In the genomic region with DNA sequence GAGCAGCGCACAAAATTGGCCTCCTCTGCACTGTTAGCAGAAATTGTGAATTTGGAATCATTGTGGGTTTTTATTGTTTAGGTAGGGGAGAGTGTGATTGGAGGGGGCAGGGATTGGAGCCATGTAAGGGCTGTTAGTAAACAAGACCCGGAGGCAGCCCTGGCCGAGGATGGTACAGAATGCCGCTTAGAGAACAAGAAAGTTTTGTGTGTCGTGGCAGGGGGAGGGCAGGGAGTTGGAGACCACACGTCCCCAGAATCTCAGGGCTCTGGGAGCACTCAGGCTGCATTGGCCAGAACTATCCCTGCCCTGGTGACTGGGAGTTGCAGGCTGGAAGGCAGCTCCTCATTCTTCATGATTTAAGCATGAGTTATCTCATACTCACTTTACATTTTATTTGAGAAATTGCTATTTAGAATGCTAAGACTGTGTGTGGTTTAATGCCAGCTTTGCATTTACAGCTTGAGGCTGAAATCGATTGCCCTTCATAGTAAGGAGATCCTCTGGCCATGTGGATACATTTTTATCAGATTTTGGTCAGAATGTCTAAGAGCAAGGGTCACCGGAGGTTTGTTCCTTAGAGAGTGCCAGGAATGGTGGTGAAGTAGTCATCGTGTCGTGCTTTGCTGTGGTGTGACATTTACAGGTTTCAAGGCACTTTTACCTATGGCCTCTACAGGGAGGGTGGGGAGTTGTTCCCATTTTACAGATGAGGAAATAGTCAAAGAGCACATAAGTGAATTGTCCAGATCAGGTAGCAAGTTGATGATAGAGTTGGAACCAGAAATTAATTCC, we compare ENCODE assay signal across 12 cellular contexts. TPM values are rescaled to one million over a fixed set of nuclear protein-coding genes. Genes with fewer than 3 reads are reported as not detected.
DNase-seq lines count a peak whose midpoint lies in the region; ATAC-seq and TF ChIP-seq lines count a peak whose summit lies in the region.
"Had no signal": no experiment of that assay in that cellular context is flagged by ENCODE, and none has a peak within 500 bp of the region (broad histone marks: within the 10 kb centered on the region; RNA-seq: fewer than 3 reads in every experiment).

No MANE protein-coding gene starts in this region.

- TF ChIP-seq POLR2A in sigmoid colon (IDR thresholded peaks at IDR 0.05): no peak

- H3K4me3 Mint-ChIP-seq in HFFc6: no peak overlapping the region; the same call in 1 of the 2 replicates
- H3K4me3 Mint-ChIP-seq in activated T-helper 17 cell treated with anti-CD3 and anti-CD28 coated beads, Interleukin-2, amount 50 U/mL, for 72 hours: no peak overlapping the region
- H3K4me3 Mint-ChIP-seq in glutamatergic neuron (ENCODE audit: unreplicated experiment): no peak overlapping the region
- H3K4me3 Mint-ChIP-seq: CD8-positive, alpha-beta T cell had no signal

- ATAC-seq in activated T-helper 17 cell treated with anti-CD3 and anti-CD28 coated beads, Interleukin-2, amount 50 U/mL, for 72 hours (replicated peaks): no peak
- ATAC-seq in HG02973 (IDR thresholded peaks at IDR 0.05; ENCODE audit: unreplicated experiment): no peak
- ATAC-seq: CD8-positive, alpha-beta T cell had no signal

- TF ChIP-seq EP300 in sigmoid colon (IDR thresholded peaks at IDR 0.05): no peak

- no peaks in the 10 kb centered on the region for H3K9me3 ChIP-seq in sigmoid colon

- no peak overlapping the region for H3K27ac ChIP-seq in sigmoid colon

- no peaks in the 10 kb centered on the region for H3K9me3 Mint-ChIP-seq in HFFc6
- no peaks in the 10 kb centered on the region for H3K9me3 Mint-ChIP-seq in activated T-helper 17 cell treated with anti-CD3 and anti-CD28 coated beads, Interleukin-2, amount 50 U/mL, for 72 hours
- H3K9me3 Mint-ChIP-seq in glutamatergic neuron (ENCODE audit: unreplicated experiment): peaks cover 4% of the 10 kb centered on the region
- H3K9me3 Mint-ChIP-seq: CD8-positive, alpha-beta T cell had no signal

- H3K4me3 ChIP-seq in sigmoid colon: no peak overlapping the region

- DNase-seq in HFFc6 (no peak), glutamatergic neuron (no peak), sigmoid colon (peak; percentile 50), SIG-M5 treated with dmso at 0.1 percent for 504 hours (lab: John Stamatoyannopoulos, UW; ENCODE audit: unreplicated experiment) (no peak), GF-D8 (lab: John Stamatoyannopoulos, UW) (no peak)
- DNase-seq: amniotic stem cell; CD8-positive, alpha-beta T cell; KBM-7; NCI-H774; stimulated activated naive CD4-positive, alpha-beta T cell treated with Interleukin-2 at 50 U/mL for 16 hours had no signal

- TF ChIP-seq CTCF in HFFc6 (IDR thresholded peaks at IDR 0.05): no peak
- no peak for TF ChIP-seq CTCF in glutamatergic neuron (IDR thresholded peaks at IDR 0.05; ENCODE audit: partially characterized antibody, unreplicated experiment)
- no peak for TF ChIP-seq CTCF in sigmoid colon (IDR thresholded peaks at IDR 0.05)

- H3K4me1 ChIP-seq in sigmoid colon: peaks cover 0 to 20% (median 9%) of the 10 kb centered on the region in 4 donors

- H3K27me3 ChIP-seq in sigmoid colon: no peaks in the 10 kb centered on the region

- H3K27me3 Mint-ChIP-seq in HFFc6 (ENCODE audit: insufficient read depth): no peaks in the 10 kb centered on the region; the same call in 1 of the 2 replicates
- no peaks in the 10 kb centered on the region for H3K27me3 Mint-ChIP-seq in activated T-helper 17 cell treated with anti-CD3 and anti-CD28 coated beads, Interleukin-2, amount 50 U/mL, for 72 hours
- peaks cover 9% of the 10 kb centered on the region for H3K27me3 Mint-ChIP-seq in glutamatergic neuron (ENCODE audit: unreplicated experiment)

- intact Hi-C loops in sigmoid colon (cut with DNase I): no loop called here

- H3K4me1 Mint-ChIP-seq in HFFc6 (ENCODE audit: low read depth) (peaks cover 34% of the 10 kb centered on the region), glutamatergic neuron (ENCODE audit: low read depth, unreplicated experiment) (peaks cover 28% of the 10 kb centered on the region)
- peaks cover 49% of the 10 kb centered on the region for H3K4me1 Mint-ChIP-seq in activated T-helper 17 cell treated with anti-CD3 and anti-CD28 coated beads, Interleukin-2, amount 50 U/mL, for 72 hours

- H3K27ac Mint-ChIP-seq in HFFc6: peak overlapping the region; percentile 51; the same call in 1 of the 2 replicates
- peak overlapping the region; percentile 51 for H3K27ac Mint-ChIP-seq in activated T-helper 17 cell treated with anti-CD3 and anti-CD28 coated beads, Interleukin-2, amount 50 U/mL, for 72 hours
- H3K27ac Mint-ChIP-seq in glutamatergic neuron (ENCODE audit: unreplicated experiment): peak overlapping the region; percentile 57

- peaks cover 0 to 27% (median 2%) of the 10 kb centered on the region in 4 donors for H3K36me3 ChIP-seq in sigmoid colon

- 85 to 90% methylated on average over 10 of the region's 10 CpGs for whole genome bisulfite sequencing in sigmoid colon, 2 donors

- peaks cover 15% of the 10 kb centered on the region for H3K36me3 Mint-ChIP-seq in HFFc6 (ENCODE audit: low read depth)
- H3K36me3 Mint-ChIP-seq in activated T-helper 17 cell treated with anti-CD3 and anti-CD28 coated beads, Interleukin-2, amount 50 U/mL, for 72 hours (ENCODE audit: low read depth): peaks cover 69% of the 10 kb centered on the region
- H3K36me3 Mint-ChIP-seq in glutamatergic neuron (ENCODE audit: unreplicated experiment): peaks cover 4% of the 10 kb centered on the region

RNA-seq across cellular contexts. Expression of a gene that starts 56.9 kb away (rescaled TPM):
- 10 to 100 TPM; 24.4 to 28.7 (median 27.7) TPM for total RNA-seq in HFFc6 (2021; fragmentation: NEBNext Ultra II Directional; extraction: Animal tissue kit (Norgen Biotek cat#: 25700))
- total RNA-seq in activated T-helper 17 cell treated with anti-CD3 and anti-CD28 coated beads, Interleukin-2, amount 50 U/mL, for 72 hours: 10 to 100 TPM; 30.9 to 33.0 TPM
- total RNA-seq in glutamatergic neuron (ENCODE audit: unreplicated experiment) (38.1 TPM), sigmoid colon (10 to 100 TPM; 19.1 to 32.1 (median 27.3) TPM)
- polyA plus RNA-seq in sigmoid colon: 10 to 100 TPM; 13.8 to 21.0 (median 16.4) TPM
